6 cellular contexts compared by ENCODE assay signal in the genomic region with DNA sequence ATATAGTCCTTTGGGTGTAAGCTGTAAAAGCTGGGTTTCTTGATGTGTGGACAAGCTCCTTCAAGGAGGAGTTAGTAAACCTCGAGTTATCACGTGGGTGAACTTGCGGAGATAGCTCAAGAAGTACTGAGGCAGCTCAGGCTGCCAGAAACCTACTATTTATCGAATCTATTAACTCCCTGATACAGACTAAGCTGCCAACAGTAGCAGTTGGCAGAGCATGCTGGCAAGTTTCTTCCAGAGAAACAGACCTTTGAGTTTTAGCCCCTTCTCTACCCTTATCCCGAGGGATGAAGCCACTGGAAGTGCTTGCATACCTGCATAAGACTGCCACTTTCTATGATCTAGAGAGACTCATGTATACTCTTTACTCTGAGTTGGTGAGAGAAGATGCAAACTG.
"Had no signal": no experiment of that assay in that cellular context is flagged by ENCODE, and none has a peak within 500 bp of the region (broad histone marks: within the 10 kb centered on the region; RNA-seq: fewer than 3 reads in every experiment).

No MANE protein-coding gene starts in this region.

- H3K27ac ChIP-seq: HL-60 had no signal

- DNase-seq: H9, HFFc6, KBM-7 had no signal

- H2AFZ ChIP-seq: GM23338 had no signal

- H3K4me2 ChIP-seq: GM23338 had no signal

- H3K4me3 ChIP-seq: GM23338 had no signal

- ATAC-seq: GM23338, HCT116 had no signal
